31 cellular contexts compared by ENCODE assay signal in genomic region chr2:105999590-105999989, GRCh38.
"Had no signal": no experiment of that assay in that cellular context is flagged by ENCODE, and none has a peak within 500 bp of the region (broad histone marks: within the 10 kb centered on the region; RNA-seq: fewer than 3 reads in every experiment).

No MANE protein-coding gene starts in this region.

- H3K4me3 ChIP-seq: ascending aorta, cardiac muscle cell had no signal

- H3K27ac ChIP-seq: ascending aorta, cardiac muscle cell, WERI-Rb-1 had no signal

- H3K36me3 ChIP-seq: ascending aorta, cardiac muscle cell, WERI-Rb-1 had no signal

- DNase-seq: activated CD4-positive, alpha-beta memory T cell treated with anti-CD3 and anti-CD28 coated beads, Interleukin-2, amount 10 ng/mL, durations not matched to agents 7 days and 5 days; activated CD4-positive, alpha-beta T cell treated with anti-CD3 and anti-CD28 coated beads for 1 hour; activated CD4-positive, alpha-beta T cell treated with anti-CD3 and anti-CD28 coated beads for 36 hours; activated CD4-positive, alpha-beta T cell treated with anti-CD3 and anti-CD28 coated beads for 48 hours; activated CD4-positive, alpha-beta T cell treated with anti-CD3 and anti-CD28 coated beads, Interleukin-2, amount 10 ng/mL, durations not matched to agents 7 days and 5 days; activated CD4-positive, alpha-beta T cell treated with anti-CD3 and anti-CD28 coated beads, Interleukin-2, amount 50 U/mL, for 48 hours; activated CD4-positive, CD25-positive, alpha-beta regulatory T cell; activated CD8-positive, alpha-beta memory T cell treated with anti-CD3 and anti-CD28 coated beads for 24 hours; activated CD8-positive, alpha-beta memory T cell treated with anti-CD3 and anti-CD28 coated beads, Interleukin-2, amount 10 ng/mL, durations not matched to agents 7 days and 5 days; activated CD8-positive, alpha-beta memory T cell treated with anti-CD3 and anti-CD28 coated beads, Interleukin-2, amount 50 U/mL, for 48 hours; activated CD8-positive, alpha-beta T cell treated with anti-CD3 and anti-CD28 coated beads, Interleukin-2, amount 10 ng/mL, durations not matched to agents 7 days and 5 days; activated effector memory CD4-positive, alpha-beta T cell treated with Interleukin-2 at 50 U/mL for 16 hours; activated gamma-delta T cell; activated naive CD4-positive, alpha-beta T cell treated with anti-CD3 and anti-CD28 coated beads, Interleukin-2, amount 10 ng/mL, durations not matched to agents 7 days and 5 days; activated naive CD4-positive, alpha-beta T cell treated with Interleukin-2 at 50 U/mL for 16 hours; activated naive CD8-positive, alpha-beta T cell treated with anti-CD3 and anti-CD28 coated beads, Interleukin-2, amount 10 ng/mL, durations not matched to agents 7 days and 5 days; activated naive CD8-positive, alpha-beta T cell treated with anti-CD3 and anti-CD28 coated beads, Interleukin-2, amount 50 U/mL, for 24 hours; activated T-cell treated with anti-CD3 and anti-CD28 coated beads, Interleukin-2, amount 50 U/mL, for 24 hours; activated T-cell treated with anti-CD3 and anti-CD28 coated beads, Interleukin-2, amount 50 U/mL, for 48 hours; amygdala; anterior cingulate cortex; caudate nucleus; cerebellar nuclear complex; T-helper 1 cell; T-helper 2 cell; T-helper 9 cell; WERI-Rb-1 had no signal

- H3K4me1 ChIP-seq: ascending aorta had no signal

- ATAC-seq: activated CD4-positive, alpha-beta T cell treated with anti-CD3 and anti-CD28 coated beads for 36 hours; activated CD4-positive, CD25-positive, alpha-beta regulatory T cell treated with anti-CD3 and anti-CD28 coated beads, Interleukin-2, amount 50 U/mL, for 24 hours; activated CD8-positive, alpha-beta memory T cell treated with anti-CD3 and anti-CD28 coated beads, Interleukin-2, amount 10 ng/mL, durations not matched to agents 7 days and 5 days; activated CD8-positive, alpha-beta T cell treated with anti-CD3 and anti-CD28 coated beads, Interleukin-2, amount 10 ng/mL, durations not matched to agents 7 days and 5 days; activated naive CD8-positive, alpha-beta T cell treated with anti-CD3 and anti-CD28 coated beads, Interleukin-2, amount 50 U/mL, for 24 hours; WTC11 had no signal

- H3K27me3 ChIP-seq: ascending aorta, cardiac muscle cell had no signal
